In the genomic region with DNA sequence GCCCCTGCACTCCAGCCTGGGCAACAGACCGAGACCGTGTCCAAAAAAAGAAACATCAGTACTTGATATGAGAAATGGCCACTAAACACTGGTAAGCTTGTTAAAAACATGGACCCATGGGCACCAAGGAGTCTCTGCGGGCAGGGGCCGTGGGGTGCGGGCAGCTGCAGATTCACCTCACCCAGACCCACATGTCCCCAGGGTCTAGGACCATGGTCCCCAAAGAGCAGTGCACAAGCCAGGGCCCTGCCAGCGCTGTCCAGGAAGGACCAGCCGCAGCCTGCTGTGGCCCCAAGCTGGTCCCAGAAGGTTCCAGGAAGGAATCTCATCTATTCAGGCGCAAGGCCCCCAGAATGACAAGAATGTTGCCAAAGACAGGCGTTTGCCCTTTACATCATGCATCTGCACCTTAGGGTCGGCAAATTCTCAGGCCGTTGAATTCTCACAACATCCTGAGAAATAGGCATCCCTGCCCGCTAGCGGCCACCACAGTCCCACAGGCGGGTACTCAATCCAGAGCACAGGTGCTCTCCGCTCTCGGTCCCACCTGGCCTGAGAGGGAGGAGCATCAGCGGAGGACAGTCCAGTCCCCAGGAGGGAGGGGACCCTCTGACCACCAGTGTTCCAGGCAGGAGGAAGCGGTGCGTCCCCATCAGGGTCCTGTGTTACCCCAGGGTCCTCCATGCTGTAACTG, we compare ENCODE assay signal across 16 cellular contexts. TPM values are rescaled to one million over a fixed set of nuclear protein-coding genes. Genes with fewer than 3 reads are reported as not detected.
DNase-seq lines count a peak whose midpoint lies in the region; ATAC-seq and TF ChIP-seq lines count a peak whose summit lies in the region.
"Had no signal": no experiment of that assay in that cellular context is flagged by ENCODE, and none has a peak within 500 bp of the region (broad histone marks: within the 10 kb centered on the region; RNA-seq: fewer than 3 reads in every experiment).

No MANE protein-coding gene starts in this region.

- intact Hi-C loops in Panc1 (cut with micrococcal nuclease; ENCODE audit: unreplicated experiment) (no loop called here), upper lobe of right lung (cut with DNase I) (no loop called here), left colon (cut with DNase I, micrococcal nuclease) (no loop called here)

- no peak overlapping the region for H3K27ac Mint-ChIP-seq in stimulated activated naive CD8-positive, alpha-beta T cell treated with anti-CD3 and anti-CD28 coated beads, Interleukin-15, amount 100 ng/mL, for 72 hours
- no peak overlapping the region for H3K27ac Mint-ChIP-seq in endodermal cell
- H3K27ac Mint-ChIP-seq: CD8-positive, alpha-beta T cell; HFFc6 had no signal

- no peak overlapping the region for H3K4me3 ChIP-seq in Panc1 (ENCODE audit: low read depth in 2 of 2, low read length in 2 of 2)
- H3K4me3 ChIP-seq in upper lobe of right lung = no peak overlapping the region
- H3K4me3 ChIP-seq in endodermal cell (ENCODE audit: low read length) = no peak overlapping the region
- H3K4me3 ChIP-seq: A549, MG63, SJSA1 had no signal

- no peak for TF ChIP-seq CTCF in Panc1 (IDR thresholded peaks at IDR 0.05)
- TF ChIP-seq CTCF in upper lobe of right lung (IDR thresholded peaks at IDR 0.05) = no peak
- TF ChIP-seq CTCF in endodermal cell (conservative IDR thresholded peaks at IDR 0.05) = no peak

- H3K4me1 Mint-ChIP-seq in stimulated activated naive CD8-positive, alpha-beta T cell treated with anti-CD3 and anti-CD28 coated beads, Interleukin-15, amount 100 ng/mL, for 72 hours = peaks cover 10% of the 10 kb centered on the region
- H3K4me1 Mint-ChIP-seq in endodermal cell = peaks cover 9% of the 10 kb centered on the region

- H3K9me3 Mint-ChIP-seq in stimulated activated naive CD8-positive, alpha-beta T cell treated with anti-CD3 and anti-CD28 coated beads, Interleukin-15, amount 100 ng/mL, for 72 hours = no peaks in the 10 kb centered on the region
- no peaks in the 10 kb centered on the region for H3K9me3 Mint-ChIP-seq in endodermal cell
- H3K9me3 Mint-ChIP-seq: CD8-positive, alpha-beta T cell; HFFc6 had no signal

- peak; percentile 16 for ATAC-seq in stimulated activated naive CD8-positive, alpha-beta T cell treated with anti-CD3 and anti-CD28 coated beads, Interleukin-15, Interleukin-2, amounts not matched to agents 100 U/mL and 50 U/mL, for 24 hours
- ATAC-seq in stimulated activated naive CD8-positive, alpha-beta T cell treated with anti-CD3 and anti-CD28 coated beads, Interleukin-15, amount 100 ng/mL, for 72 hours = no peak
- ATAC-seq in Panc1 (peak; percentile 42; the same call in 1 of the 2 replicates), esophagus mucosa (peak; percentile 19), upper lobe of right lung (peak; percentile 26), left colon (no peak)

- 86% methylated on average over 11 to 19 of the region's 19 CpGs for WGBS in endodermal cell (ENCODE audit: insufficient coverage in 1 of 2, insufficient read length in 1 of 2), 2 experiments

- no peak overlapping the region for H3K9ac ChIP-seq in endodermal cell (ENCODE audit: extremely low read depth, low read length, poor library complexity, severe bottlenecking)

- in situ Hi-C loops in Panc1 (cut with HindIII; ENCODE audit: low pct_unique_long_range_greater_than_20kb, low sequenced_read_pairs) = no loop called here

- H3K4me1 ChIP-seq in Panc1 (ENCODE audit: control insufficient read depth, insufficient read depth, low read length) (no peaks in the 10 kb centered on the region), upper lobe of right lung (no peaks in the 10 kb centered on the region), endodermal cell (ENCODE audit: control insufficient read depth, insufficient read depth, low read length) (no peaks in the 10 kb centered on the region)
- H3K4me1 ChIP-seq: A549, SJSA1 had no signal

- H3K27ac ChIP-seq in Panc1 (ENCODE audit: low read length) (no peak overlapping the region), upper lobe of right lung (no peak overlapping the region), endodermal cell (ENCODE audit: low read depth, low read length) (no peak overlapping the region)
- H3K27ac ChIP-seq: A549, RWPE1, SJSA1 had no signal

- H3K9me3 ChIP-seq in Panc1 (ENCODE audit: control insufficient read depth, insufficient read depth, low read depth, low read length) = no peaks in the 10 kb centered on the region
- no peaks in the 10 kb centered on the region for H3K9me3 ChIP-seq in upper lobe of right lung
- no peaks in the 10 kb centered on the region for H3K9me3 ChIP-seq in endodermal cell (ENCODE audit: control insufficient read depth, low read length)
- H3K9me3 ChIP-seq: A549, MG63, SJSA1 had no signal

- CTCF ChIA-PET in Panc1 (lab: Charles Lee) = interaction anchor here (0.6 to 0.8 kb wide), 2 partner anchors 18 to 28 kb away, joined by 3 to 4 read pairs; no protein-coding TSS in a partner anchor

- H3K27me3 ChIP-seq in Panc1 (ENCODE audit: control insufficient read depth, insufficient read depth, low read length) = no peaks in the 10 kb centered on the region
- no peaks in the 10 kb centered on the region for H3K27me3 ChIP-seq in upper lobe of right lung
- no peaks in the 10 kb centered on the region for H3K27me3 ChIP-seq in endodermal cell (ENCODE audit: control insufficient read depth, insufficient read depth, low read length, poor library complexity, severe bottlenecking)
- H3K27me3 ChIP-seq: MG63, SJSA1 had no signal

- H3K36me3 Mint-ChIP-seq in endodermal cell (ENCODE audit: low read depth) = peaks cover 5% of the 10 kb centered on the region
- H3K36me3 Mint-ChIP-seq: CD8-positive, alpha-beta T cell had no signal

- H3K4me3 Mint-ChIP-seq in stimulated activated naive CD8-positive, alpha-beta T cell treated with anti-CD3 and anti-CD28 coated beads, Interleukin-15, amount 100 ng/mL, for 72 hours = no peak overlapping the region
- no peak overlapping the region for H3K4me3 Mint-ChIP-seq in endodermal cell
- H3K4me3 Mint-ChIP-seq: CD8-positive, alpha-beta T cell; HFFc6 had no signal

- H3K36me3 ChIP-seq in Panc1 (ENCODE audit: control insufficient read depth, insufficient read depth, low read length) (no peaks in the 10 kb centered on the region), upper lobe of right lung (no peaks in the 10 kb centered on the region), endodermal cell (ENCODE audit: control insufficient read depth, insufficient read depth, low read length) (no peaks in the 10 kb centered on the region)
- H3K36me3 ChIP-seq: MG63, SJSA1 had no signal

- BruUV-seq in Panc1 (replicated peaks; lab: Mats Ljungman, UMichigan) = no TSS peak

- peaks cover 16% of the 10 kb centered on the region for H3K27me3 Mint-ChIP-seq in stimulated activated naive CD8-positive, alpha-beta T cell treated with anti-CD3 and anti-CD28 coated beads, Interleukin-15, amount 100 ng/mL, for 72 hours
- no peaks in the 10 kb centered on the region for H3K27me3 Mint-ChIP-seq in endodermal cell (ENCODE audit: insufficient read depth)

- no peak for DNase-seq in stimulated activated naive CD8-positive, alpha-beta T cell treated with anti-CD3 and anti-CD28 coated beads, Interleukin-15, Interleukin-2, amounts not matched to agents 100 U/mL and 50 U/mL, for 24 hours
- no peak for DNase-seq in stimulated activated naive CD8-positive, alpha-beta T cell treated with anti-CD3 and anti-CD28 coated beads, Interleukin-15, amount 100 ng/mL, for 72 hours
- DNase-seq in Panc1 (ENCODE audit: low read depth, low spot score) = no peak
- no peak for DNase-seq in upper lobe of right lung
- DNase-seq in SW480 (ENCODE audit: low spot score) = no peak
- DNase-seq in endodermal cell = no peak
- no peak for DNase-seq in left colon
- DNase-seq: HFFc6, MG63, NCI-H1092 treated with DMSO at 0.1 percent for 48 hours, NCI-H748 treated with DMSO at 0.1 percent for 48 hours had no signal

- POLR2A ChIA-PET in Panc1 (lab: Charles Lee) = no interaction called here

RNA-seq across cellular contexts. Expression of a gene that starts 9.5 kb away (rescaled TPM):
- 4.0 TPM for total RNA-seq in Panc1 (2021; ENCODE audit: unreplicated experiment)
- polyA plus RNA-seq in Panc1 (2012; ENCODE audit: insufficient read length) = 4.6 TPM
- total RNA-seq in esophagus mucosa = 0.36 TPM
- 6.7 TPM for total RNA-seq in upper lobe of right lung
- total RNA-seq in endodermal cell = 10 to 100 TPM; 13.4 to 23.4 TPM
- 27.1 TPM for polyA plus RNA-seq in endodermal cell (2013, experiment 1 of 2)
- 27.2 TPM for polyA plus RNA-seq in endodermal cell (2013, experiment 2 of 2)
- 1 to 10 TPM; 1.6 to 3.4 TPM for total RNA-seq in left colon

Comparison
In these comparisons a context has a peak if more than half of its experiments do, and no peak if none do; other contexts are left out.
1. ATAC-seq: peak in stimulated activated naive CD8-positive, alpha-beta T cell treated with anti-CD3 and anti-CD28 coated beads, Interleukin-15, Interleukin-2, amounts not matched to agents 100 U/mL and 50 U/mL, for 24 hours (single experiment), Panc1 (single experiment), esophagus mucosa (single experiment) and upper lobe of right lung (single experiment); none in stimulated activated naive CD8-positive, alpha-beta T cell treated with anti-CD3 and anti-CD28 coated beads, Interleukin-15, amount 100 ng/mL, for 72 hours (single experiment) and left colon (single experiment).